Comparison of ENCODE assay signal across 11 cellular contexts in the genomic region with DNA sequence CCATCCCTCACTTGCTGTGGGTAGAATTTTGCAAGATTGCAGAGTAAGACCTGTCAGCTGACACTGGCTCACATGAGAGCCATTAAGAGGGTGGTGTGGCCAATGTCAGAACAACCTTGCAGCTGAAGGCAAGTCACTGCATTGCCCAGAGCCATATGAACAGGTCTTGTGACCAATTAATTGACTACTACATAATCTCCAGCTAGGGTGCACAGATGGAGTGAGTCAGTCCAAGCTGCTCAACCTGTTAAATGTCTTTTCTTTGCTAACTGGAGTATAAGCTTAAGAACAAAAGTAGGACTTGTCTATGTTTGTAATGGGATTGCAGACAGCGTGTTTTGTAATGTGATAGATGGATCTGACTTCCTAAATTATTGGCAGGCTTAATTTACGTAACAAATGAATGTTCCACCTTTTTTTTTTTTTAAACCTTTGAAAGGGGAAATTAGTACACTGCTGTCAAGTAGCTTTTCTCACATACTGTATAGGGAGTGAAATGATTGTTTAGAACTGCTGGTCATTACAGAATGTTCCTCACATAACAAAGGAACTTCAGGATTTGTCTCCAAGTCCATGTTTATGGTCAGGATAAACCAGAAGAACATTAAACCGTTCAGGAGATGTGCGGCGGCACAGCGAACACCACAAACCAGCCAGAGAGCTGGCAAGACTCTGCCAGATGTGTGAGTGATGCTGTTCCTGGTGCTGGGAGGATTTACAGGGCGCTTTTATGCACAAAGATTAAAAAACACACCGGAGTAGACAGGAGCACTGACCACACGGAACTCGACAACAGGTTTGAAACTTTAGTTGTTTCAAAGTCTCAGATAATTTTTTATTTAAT. TPM values are rescaled to one million over a fixed set of nuclear protein-coding genes. Genes with fewer than 3 reads are reported as not detected.
DNase-seq lines count a peak whose midpoint lies in the region; ATAC-seq, FAIRE-seq and TF ChIP-seq lines count a peak whose summit lies in the region.
"Had no signal": no experiment of that assay in that cellular context is flagged by ENCODE, and none has a peak within 500 bp of the region (broad histone marks: within the 10 kb centered on the region; RNA-seq: fewer than 3 reads in every experiment).

No MANE protein-coding gene starts in this region.

- peaks cover 36% of the 10 kb centered on the region for H3K4me1 Mint-ChIP-seq in nephron

- no peaks in the 10 kb centered on the region for H3K36me3 Mint-ChIP-seq in nephron (ENCODE audit: low read depth)

- H3K4me3 ChIP-seq in epithelial cell of proximal tubule (ENCODE audit: low read depth, low read length) = peak overlapping the region; percentile 4

- no peaks in the 10 kb centered on the region for H3K27me3 Mint-ChIP-seq in nephron (ENCODE audit: low read depth)

- TF ChIP-seq CTCF in epithelial cell of proximal tubule (conservative IDR thresholded peaks at IDR 0.05; ENCODE audit: low read depth, low read length) (no peak), nephron (IDR thresholded peaks at IDR 0.05; ENCODE audit: unreplicated experiment in 3 of 3) (no peak)

- FAIRE-seq in GM12891 (lab: Jason Lieb, UNC) = no peak

- no peak for ATAC-seq in HG02852 (IDR thresholded peaks at IDR 0.05; ENCODE audit: unreplicated experiment)
- ATAC-seq in GM21737 (IDR thresholded peaks at IDR 0.05; ENCODE audit: unreplicated experiment) = no peak
- ATAC-seq: HCT116 had no signal

- H3K9me3 Mint-ChIP-seq in nephron = no peaks in the 10 kb centered on the region

- H3K27ac Mint-ChIP-seq in nephron = peak overlapping the region; percentile 13 to 97 (median 49)

- peak overlapping the region in 1 of 3 experiments; percentile 70 for H3K4me3 Mint-ChIP-seq in nephron

- no peak for TF ChIP-seq POLR2A in GM12891 (IDR thresholded peaks at IDR 0.05; ENCODE audit: low read depth, low read length)

- peak; percentile 2 for DNase-seq in DMS53 treated with DMSO at 0.1 percent for 48 hours (lab: John Stamatoyannopoulos, UW; ENCODE audit: unreplicated experiment)
- peak; percentile 69 for DNase-seq in NCI-H510A treated with DMSO at 0.1 percent for 48 hours (lab: John Stamatoyannopoulos, UW)
- no peak for DNase-seq in epithelial cell of proximal tubule (ENCODE audit: low read depth)
- no peak for DNase-seq in GM12891 (ENCODE audit: insufficient read length, low spot score)
- no peak for DNase-seq in NCI-H187 treated with DMSO at 0.1 percent for 48 hours (lab: John Stamatoyannopoulos, UW)
- DNase-seq: activated CD4-positive, CD25-positive, alpha-beta regulatory T cell treated with anti-CD3 and anti-CD28 coated beads, Interleukin-2, amount 50 U/mL, for 72 hours; NCI-H1092 had no signal

TF ChIP-seq in GM12891, 5 proteins besides CTCF, POLR2A, EP300 and RAD21:
- TF ChIP-seq TAF1 (IDR thresholded peaks at IDR 0.05; ENCODE audit: low read depth, low read length) (no peak), SPI1 (IDR thresholded peaks at IDR 0.05; ENCODE audit: low read depth, low read length) (no peak), PAX5 (IDR thresholded peaks at IDR 0.05; ENCODE audit: insufficient read depth, low read length, severe bottlenecking) (no peak), POLR2AphosphoS5 (IDR thresholded peaks at IDR 0.05; ENCODE audit: low read depth, low read length) (no peak), POU2F2 (IDR thresholded peaks at IDR 0.05; ENCODE audit: low read depth, low read length) (no peak)

RNA-seq across cellular contexts. Expression of gene FNIP2, which starts 37.0 kb away (rescaled TPM):
- total RNA-seq in epithelial cell of proximal tubule = 16.2 and 20.8 TPM in 2 replicates
- 0.09 TPM for polyA plus RNA-seq in GM12891 (2012; ENCODE audit: low read depth, missing spikeins)

Comparison
In these comparisons a context has a peak if more than half of its experiments do, and no peak if none do; other contexts are left out.
1. DNase-seq: peak in DMS53 treated with DMSO at 0.1 percent for 48 hours (single experiment) and NCI-H510A treated with DMSO at 0.1 percent for 48 hours (single experiment); none in epithelial cell of proximal tubule (single experiment), GM12891 (single experiment) and NCI-H187 treated with DMSO at 0.1 percent for 48 hours (single experiment).